In genomic region chr7:45638916-45639315, GRCh38 we compare ENCODE assay signal across 13 cellular contexts.
"Had no signal": no experiment of that assay in that cellular context is flagged by ENCODE, and none has a peak within 500 bp of the region (broad histone marks: within the 10 kb centered on the region; RNA-seq: fewer than 3 reads in every experiment).

No MANE protein-coding gene starts in this region.

- H3K4me3 Mint-ChIP-seq: activated T-cell treated with anti-CD3 and anti-CD28 coated beads, Interleukin-2, amount 50 U/mL, for 72 hours; naive thymus-derived CD4-positive, alpha-beta T cell had no signal

- H3K27ac Mint-ChIP-seq: activated T-cell treated with anti-CD3 and anti-CD28 coated beads, Interleukin-2, amount 50 U/mL, for 72 hours; naive thymus-derived CD4-positive, alpha-beta T cell had no signal

- H3K9me3 Mint-ChIP-seq: activated T-cell treated with anti-CD3 and anti-CD28 coated beads, Interleukin-2, amount 50 U/mL, for 72 hours; naive thymus-derived CD4-positive, alpha-beta T cell had no signal

- H3K27ac ChIP-seq: esophagus squamous epithelium, foreskin keratinocyte, neutrophil, thyroid gland, uterus had no signal

- H3K36me3 Mint-ChIP-seq: naive thymus-derived CD4-positive, alpha-beta T cell had no signal

- H3K27me3 ChIP-seq: esophagus squamous epithelium, foreskin keratinocyte, neutrophil, thyroid gland, uterus had no signal

- ATAC-seq: activated T-cell treated with anti-CD3 and anti-CD28 coated beads, Interleukin-2, amount 50 U/mL, for 72 hours; foreskin keratinocyte; left colon; naive thymus-derived CD4-positive, alpha-beta T cell; right cardiac atrium had no signal

- H3K9me3 ChIP-seq: esophagus squamous epithelium, neutrophil, thyroid gland, uterus had no signal

- DNase-seq: activated CD4-positive, alpha-beta T cell treated with anti-CD3 and anti-CD28 coated beads for 1 hour; activated CD4-positive, alpha-beta T cell treated with anti-CD3 and anti-CD28 coated beads, Interleukin-2, amount 50 U/mL, for 48 hours; activated gamma-delta T cell treated with Interleukin-2 at 50 U/mL for 16 hours; activated T-cell treated with anti-CD3 and anti-CD28 coated beads, Interleukin-2, amount 50 U/mL, for 72 hours; esophagus squamous epithelium; foreskin keratinocyte; left colon; naive thymus-derived CD4-positive, alpha-beta T cell; right cardiac atrium; small intestine; thyroid gland; uterus had no signal
